ENCODE assay signal across 16 cellular contexts in genomic region chr10:12690525-12691139, GRCh38.
DNase-seq lines count a peak whose midpoint lies in the region; ATAC-seq and TF ChIP-seq lines count a peak whose summit lies in the region.
"Had no signal": no experiment of that assay in that cellular context is flagged by ENCODE, and none has a peak within 500 bp of the region (broad histone marks: within the 10 kb centered on the region; RNA-seq: fewer than 3 reads in every experiment).

No MANE protein-coding gene starts in this region.

- H3K4me1 Mint-ChIP-seq in T-helper 1 cell treated with Interleukin-12 subunit alpha and Interleukin-12 subunit beta and Interleukin-4 antibody, amounts not matched to agents 30 μg/mL and 1 μg/mL, for 36 hours (ENCODE audit: low read depth): peaks cover 3% of the 10 kb centered on the region

- no peaks in the 10 kb centered on the region for H3K36me3 ChIP-seq in smooth muscle cell (ENCODE audit: low read depth)

- no peaks in the 10 kb centered on the region for H3F3A ChIP-seq in smooth muscle cell (ENCODE audit: low read depth)

- H3K9me3 ChIP-seq in smooth muscle cell (replicated peaks; ENCODE audit: low read depth): no peaks in the 10 kb centered on the region
- H3K9me3 ChIP-seq: A549 had no signal

- no peak for TF ChIP-seq CTCF in smooth muscle cell (IDR thresholded peaks at IDR 0.05; ENCODE audit: borderline replicate concordance, insufficient read depth, poor library complexity, severe bottlenecking)

- no peak overlapping the region for H3K4me3 ChIP-seq in smooth muscle cell
- H3K4me3 ChIP-seq: A549 had no signal

- H3K27me3 ChIP-seq in smooth muscle cell (ENCODE audit: low read depth): no peaks in the 10 kb centered on the region

- ATAC-seq in left colon (peak; percentile 38), GM19463 (IDR thresholded peaks at IDR 0.05; ENCODE audit: unreplicated experiment) (no peak)
- ATAC-seq: A549, T-helper 17 cell had no signal

- WGBS in smooth muscle cell (ENCODE audit: low lambda C conversion rate): 47% methylated on average over 10 of the region's 10 CpGs

- H3K27me3 Mint-ChIP-seq in T-helper 1 cell treated with Interleukin-12 subunit alpha and Interleukin-12 subunit beta and Interleukin-4 antibody, amounts not matched to agents 30 μg/mL and 1 μg/mL, for 36 hours (ENCODE audit: low read depth): no peaks in the 10 kb centered on the region
- H3K27me3 Mint-ChIP-seq: T-helper 17 cell had no signal

- intact Hi-C loops in left colon (cut with DNase I, micrococcal nuclease): no loop called here

- no peaks in the 10 kb centered on the region for H3K36me3 Mint-ChIP-seq in T-helper 1 cell treated with Interleukin-12 subunit alpha and Interleukin-12 subunit beta and Interleukin-4 antibody, amounts not matched to agents 30 μg/mL and 1 μg/mL, for 36 hours (ENCODE audit: low read depth)

- no peaks in the 10 kb centered on the region for H4K20me1 ChIP-seq in smooth muscle cell (ENCODE audit: low read depth)

- H3K4me2 ChIP-seq in smooth muscle cell: peak overlapping the region; percentile 64
- H3K4me2 ChIP-seq: A549 had no signal

- peak overlapping the region; percentile 20 for H2AFZ ChIP-seq in smooth muscle cell (ENCODE audit: low read depth)

- H3K4me1 ChIP-seq in smooth muscle cell (ENCODE audit: low read depth): no peaks in the 10 kb centered on the region
- H3K4me1 ChIP-seq: A549 had no signal

- no peaks in the 10 kb centered on the region for H3K79me2 ChIP-seq in smooth muscle cell (ENCODE audit: low read depth)

- H3K9ac ChIP-seq in smooth muscle cell (ENCODE audit: low read depth): no peak overlapping the region

- no peak for DNase-seq in T-helper 1 cell
- DNase-seq in NCI-H748 treated with DMSO at 0.1 percent for 48 hours (lab: John Stamatoyannopoulos, UW): peak; percentile 78
- no peak for DNase-seq in left colon
- DNase-seq in smooth muscle cell (lab: John Stamatoyannopoulos, UW; ENCODE audit: unreplicated experiment): peak; percentile 22
- DNase-seq in midbrain (lab: John Stamatoyannopoulos, UW): no peak
- DNase-seq in SIG-M5 treated with dmso at 0.1 percent for 504 hours (lab: John Stamatoyannopoulos, UW; ENCODE audit: unreplicated experiment): no peak
- DNase-seq: activated CD4-positive, alpha-beta T cell treated with anti-CD3 and anti-CD28 coated beads, Interleukin-2, amount 50 U/mL, for 1 hour; activated naive CD4-positive, alpha-beta T cell; Calu3; effector CD4-positive, alpha-beta T cell; NCI-H1048; stimulated activated CD4-positive, alpha-beta T cell treated with anti-CD3 and anti-CD28 coated beads, Interleukin-2, amount 100 ng/mL, for 24 hours; T-helper 17 cell had no signal

- H3K27ac Mint-ChIP-seq in T-helper 1 cell treated with Interleukin-12 subunit alpha and Interleukin-12 subunit beta and Interleukin-4 antibody, amounts not matched to agents 30 μg/mL and 1 μg/mL, for 36 hours: peak overlapping the region; percentile 33
- H3K27ac Mint-ChIP-seq: T-helper 17 cell had no signal

- no peaks in the 10 kb centered on the region for H3K9me3 Mint-ChIP-seq in T-helper 1 cell treated with Interleukin-12 subunit alpha and Interleukin-12 subunit beta and Interleukin-4 antibody, amounts not matched to agents 30 μg/mL and 1 μg/mL, for 36 hours

- H3K27ac ChIP-seq in smooth muscle cell (ENCODE audit: low read depth): peak overlapping the region; percentile 32
- H3K27ac ChIP-seq: A549 had no signal

- no peak overlapping the region for H3K4me3 Mint-ChIP-seq in T-helper 1 cell treated with Interleukin-12 subunit alpha and Interleukin-12 subunit beta and Interleukin-4 antibody, amounts not matched to agents 30 μg/mL and 1 μg/mL, for 36 hours
- H3K4me3 Mint-ChIP-seq: T-helper 17 cell had no signal

Comparison
In these comparisons a context has a peak if more than half of its experiments do, and no peak if none do; other contexts are left out.
1. DNase-seq: peak in NCI-H748 treated with DMSO at 0.1 percent for 48 hours (single experiment) and smooth muscle cell (single experiment); none in T-helper 1 cell (0 of 5), left colon (0 of 2), midbrain (single experiment) and SIG-M5 treated with dmso at 0.1 percent for 504 hours (single experiment).